Comparison of ENCODE assay signal across 1 cellular context in genomic region chr4:108053281-108053701, GRCh38.
TF ChIP-seq lines count a peak whose summit lies in the region.

No MANE protein-coding gene starts in this region.

TF ChIP-seq in HepG2, 621 proteins besides CTCF, POLR2A, EP300 and RAD21 (continued from another document):
- TF ChIP-seq NFKBIZ (CRISPR knock-in tag; IDR thresholded peaks at IDR 0.05), result no peak
- no peak for TF ChIP-seq RARA (CRISPR knock-in tag; IDR thresholded peaks at IDR 0.05)
- TF ChIP-seq, protein P1, sequence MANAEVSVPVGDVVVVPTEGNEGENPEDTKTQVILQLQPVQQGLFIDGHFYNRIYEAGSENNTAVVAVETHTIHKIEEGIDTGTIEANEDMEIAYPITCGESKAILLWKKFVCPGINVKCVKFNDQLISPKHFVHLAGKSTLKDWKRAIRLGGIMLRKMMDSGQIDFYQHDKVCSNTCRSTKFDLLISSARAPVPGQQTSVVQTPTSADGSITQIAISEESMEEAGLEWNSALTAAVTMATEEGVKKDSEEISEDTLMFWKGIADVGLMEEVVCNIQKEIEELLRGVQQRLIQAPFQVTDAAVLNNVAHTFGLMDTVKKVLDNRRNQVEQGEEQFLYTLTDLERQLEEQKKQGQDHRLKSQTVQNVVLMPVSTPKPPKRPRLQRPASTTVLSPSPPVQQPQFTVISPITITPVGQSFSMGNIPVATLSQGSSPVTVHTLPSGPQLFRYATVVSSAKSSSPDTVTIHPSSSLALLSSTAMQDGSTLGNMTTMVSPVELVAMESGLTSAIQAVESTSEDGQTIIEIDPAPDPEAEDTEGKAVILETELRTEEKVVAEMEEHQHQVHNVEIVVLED (CRISPR knock-in tag; IDR thresholded peaks at IDR 0.05; ENCODE audit: borderline replicate concordance), result no peak
- no peak for TF ChIP-seq USF2 (IDR thresholded peaks at IDR 0.05; ENCODE audit: low read depth, low read length)
- TF ChIP-seq USF2 (CRISPR knock-in tag; IDR thresholded peaks at IDR 0.05; ENCODE audit: borderline replicate concordance), result no peak
- TF ChIP-seq PCBP2 (optimal IDR thresholded peaks at IDR 0.05; ENCODE audit: low read depth, low read length, poor library complexity, severe bottlenecking), result no peak
- no peak for TF ChIP-seq ZSCAN12 (CRISPR knock-in tag; IDR thresholded peaks at IDR 0.05)
- TF ChIP-seq ZNF569 (CRISPR knock-in tag; IDR thresholded peaks at IDR 0.05; ENCODE audit: borderline replicate concordance), result no peak
- TF ChIP-seq CEBPG (CRISPR knock-in tag; IDR thresholded peaks at IDR 0.05), result no peak
- no peak for TF ChIP-seq ETV6 (CRISPR knock-in tag; conservative IDR thresholded peaks at IDR 0.05)
- no peak for TF ChIP-seq HDAC2 (CRISPR knock-in tag; IDR thresholded peaks at IDR 0.05)
